Comparison of ENCODE assay signal across 8 cellular contexts in genomic region chr2:128196026-128196822, GRCh38.
DNase-seq lines count a peak whose midpoint lies in the region; ATAC-seq, FAIRE-seq and TF ChIP-seq lines count a peak whose summit lies in the region.

No MANE protein-coding gene starts in this region.

- peak overlapping the region; percentile 21 for H3K27ac ChIP-seq in astrocyte (ENCODE audit: low read depth, low read length)

- peak; percentile 32 for DNase-seq in Daoy (ENCODE audit: low read depth)
- no peak for DNase-seq in HFFc6
- peak; percentile 52 for DNase-seq in astrocyte (ENCODE audit: low read depth)
- DNase-seq in mucosa of gallbladder (ENCODE audit: low spot score), result peak; percentile 41
- no peak for DNase-seq in HTR-8/SVneo (ENCODE audit: insufficient read length, low spot score)
- DNase-seq in NCI-H526 treated with DMSO at 0.1 percent for 48 hours (lab: John Stamatoyannopoulos, UW), result no peak

- H3K27me3 Mint-ChIP-seq in HFFc6 (ENCODE audit: insufficient read depth), result peaks cover 3% of the 10 kb centered on the region
- no peaks in the 10 kb centered on the region for H3K27me3 Mint-ChIP-seq in astrocyte (ENCODE audit: low read depth, unreplicated experiment)

- FAIRE-seq in astrocyte (lab: Jason Lieb, UNC) (no peak), HTR-8/SVneo (lab: Jason Lieb, UNC) (no peak)

- peak overlapping the region; percentile 56 for H3K4me2 ChIP-seq in astrocyte (ENCODE audit: low read length)

- H3K4me3 Mint-ChIP-seq in HFFc6 (peak overlapping the region; percentile 60; the same call in 1 of the 2 replicates), astrocyte (ENCODE audit: unreplicated experiment) (no peak overlapping the region)

- no peak for TF ChIP-seq CTCF in HFFc6 (IDR thresholded peaks at IDR 0.05)
- no peak for TF ChIP-seq CTCF in astrocyte (IDR thresholded peaks at IDR 0.05; ENCODE audit: insufficient read depth, low read depth, low read length)

- H4K20me1 ChIP-seq in astrocyte (ENCODE audit: insufficient read depth, low read length), result peaks cover 5% of the 10 kb centered on the region

- no peak overlapping the region for H2AFZ ChIP-seq in astrocyte (ENCODE audit: low read depth, low read length)

- no peaks in the 10 kb centered on the region for H3K27me3 ChIP-seq in astrocyte (ENCODE audit: insufficient read depth, low read length)

- no peak for ATAC-seq in GM21529 (IDR thresholded peaks at IDR 0.05; ENCODE audit: unreplicated experiment)
- no peak for ATAC-seq in HG02759 (IDR thresholded peaks at IDR 0.05; ENCODE audit: unreplicated experiment)

- H3K27ac Mint-ChIP-seq in HFFc6 (peak overlapping the region; percentile 68; the same call in 1 of the 2 replicates), astrocyte (ENCODE audit: unreplicated experiment) (no peak overlapping the region)

- H3K9ac ChIP-seq in astrocyte (ENCODE audit: low read length), result peak overlapping the region; percentile 51

- no peak overlapping the region for H3K4me3 ChIP-seq in astrocyte (ENCODE audit: insufficient read depth, low read depth, low read length)

- H3K9me3 Mint-ChIP-seq in HFFc6 (no peaks in the 10 kb centered on the region), astrocyte (ENCODE audit: unreplicated experiment) (no peaks in the 10 kb centered on the region)

- peaks cover 10% of the 10 kb centered on the region for H3K4me1 ChIP-seq in astrocyte (ENCODE audit: insufficient read depth, low read length)

- H3K9me3 ChIP-seq in astrocyte (ENCODE audit: insufficient read depth, low read depth, low read length), result no peaks in the 10 kb centered on the region

- peaks cover 4% of the 10 kb centered on the region for H3K36me3 ChIP-seq in astrocyte (ENCODE audit: insufficient read depth, low read length)

- no peaks in the 10 kb centered on the region for H3K79me2 ChIP-seq in astrocyte (ENCODE audit: insufficient read depth, low read length)

- H3K36me3 Mint-ChIP-seq in HFFc6 (ENCODE audit: low read depth) (peaks cover 12% of the 10 kb centered on the region; the same call in 1 of the 2 replicates), astrocyte (ENCODE audit: low read depth, unreplicated experiment) (peaks cover 9% of the 10 kb centered on the region)

- H3K4me1 Mint-ChIP-seq in HFFc6 (ENCODE audit: low read depth), result peaks cover 9% of the 10 kb centered on the region
- H3K4me1 Mint-ChIP-seq in astrocyte (ENCODE audit: low read depth, unreplicated experiment), result no peaks in the 10 kb centered on the region

Comparison
In these comparisons a context has a peak if more than half of its experiments do, and no peak if none do; other contexts are left out.
1. DNase-seq: peak in Daoy (single experiment), astrocyte (single experiment) and mucosa of gallbladder (single experiment); none in HFFc6 (single experiment), HTR-8/SVneo (single experiment) and NCI-H526 treated with DMSO at 0.1 percent for 48 hours (single experiment).